ENCODE assay signal across 27 cellular contexts in the genomic region with DNA sequence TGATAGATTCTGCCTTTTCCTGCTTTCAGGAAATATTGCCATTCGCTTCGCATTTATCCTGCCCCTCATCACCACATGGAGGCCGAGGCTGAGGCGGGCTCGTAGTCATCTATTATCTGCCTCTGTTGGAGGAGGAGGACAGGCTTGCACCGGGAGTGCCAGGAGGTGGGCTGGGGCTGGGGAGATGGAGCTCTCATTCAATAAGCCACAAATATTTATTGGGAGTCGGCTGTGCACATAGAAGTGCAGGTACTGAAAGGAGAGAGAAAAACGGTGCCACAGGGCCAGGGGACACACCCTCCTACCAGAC.
"Had no signal": no experiment of that assay in that cellular context is flagged by ENCODE, and none has a peak within 500 bp of the region (broad histone marks: within the 10 kb centered on the region; RNA-seq: fewer than 3 reads in every experiment).

No MANE protein-coding gene starts in this region.

- DNase-seq: naive thymus-derived CD4-positive, alpha-beta T cell; natural killer cell; occipital lobe; pancreas; retina; right cardiac atrium; right lobe of liver; sigmoid colon; small intestine; stimulated activated CD4-positive, alpha-beta T cell treated with anti-CD3 and anti-CD28 coated beads, Interleukin-15, amount 100 ng/mL, for 24 hours; stimulated activated CD4-positive, alpha-beta T cell treated with anti-CD3 and anti-CD28 coated beads, Interleukin-2, amount 100 ng/mL, for 24 hours; stimulated activated CD4-positive, alpha-beta T cell treated with anti-CD3 and anti-CD28 coated beads, Interleukin-2, amount 100 ng/mL, for 48 hours; stimulated activated CD4-positive, alpha-beta T cell treated with anti-CD3 and anti-CD28 coated beads, Interleukin-4, amount 100 ng/mL, for 24 hours; stimulated activated naive B cell treated with anti-CD40 and anti-IgM and Interleukin-4, amounts not matched to agents 10 μg/mL and 1 μg/mL and 100 μg/mL, for 72 hours; stimulated activated naive CD4-positive, alpha-beta T cell treated with Interleukin-2 at 50 U/mL for 16 hours; stomach; thyroid gland; trophoblast cell; upper lobe of right lung; uterus had no signal

- H3K36me3 ChIP-seq: neural progenitor cell, pancreas, prostate gland, right lobe of liver, sigmoid colon, stomach, thoracic aorta, thyroid gland, tibial nerve, upper lobe of right lung, uterus had no signal

- H3K36me3 Mint-ChIP-seq: naive thymus-derived CD4-positive, alpha-beta T cell; natural killer cell; neural progenitor cell; stimulated activated effector memory CD8-positive, alpha-beta T cell treated with anti-CD3 and anti-CD28 coated beads, Interleukin-12 subunit alpha, Interleukin-12 subunit beta, amount 100 ng/mL, for 72 hours; stimulated activated naive B cell treated with anti-CD40 and anti-IgM and Interleukin-4, amounts not matched to agents 10 μg/mL and 1 μg/mL and 100 μg/mL, for 72 hours had no signal

- H3K4me3 Mint-ChIP-seq: naive thymus-derived CD4-positive, alpha-beta T cell; natural killer cell; nephron; neural progenitor cell; stimulated activated effector memory CD8-positive, alpha-beta T cell treated with anti-CD3 and anti-CD28 coated beads, Interleukin-12 subunit alpha, Interleukin-12 subunit beta, amount 100 ng/mL, for 72 hours; stimulated activated naive B cell treated with anti-CD40 and anti-IgM and Interleukin-4, amounts not matched to agents 10 μg/mL and 1 μg/mL and 100 μg/mL, for 72 hours; stimulated activated naive CD8-positive, alpha-beta T cell treated with anti-CD3 and anti-CD28 coated beads, Interleukin-15, Interleukin-2, amounts not matched to agents 100 ng/mL and 50 ng/mL, for 24 hours had no signal

- H3K27me3 ChIP-seq: pancreas, right lobe of liver, thyroid gland, uterus had no signal

- H3K4me1 Mint-ChIP-seq: stimulated activated effector memory CD8-positive, alpha-beta T cell treated with anti-CD3 and anti-CD28 coated beads, Interleukin-12 subunit alpha, Interleukin-12 subunit beta, amount 100 ng/mL, for 72 hours had no signal

- H3K4me3 ChIP-seq: neural progenitor cell, pancreas, prostate gland, right lobe of liver, sigmoid colon, stomach, thoracic aorta, thyroid gland, tibial nerve, upper lobe of right lung, uterus had no signal

- H3K27ac Mint-ChIP-seq: naive thymus-derived CD4-positive, alpha-beta T cell; natural killer cell; nephron; neural progenitor cell; stimulated activated effector memory CD8-positive, alpha-beta T cell treated with anti-CD3 and anti-CD28 coated beads, Interleukin-12 subunit alpha, Interleukin-12 subunit beta, amount 100 ng/mL, for 72 hours; stimulated activated naive B cell treated with anti-CD40 and anti-IgM and Interleukin-4, amounts not matched to agents 10 μg/mL and 1 μg/mL and 100 μg/mL, for 72 hours; stimulated activated naive CD8-positive, alpha-beta T cell treated with anti-CD3 and anti-CD28 coated beads, Interleukin-15, Interleukin-2, amounts not matched to agents 100 ng/mL and 50 ng/mL, for 24 hours had no signal

- H3K9me3 Mint-ChIP-seq: naive thymus-derived CD4-positive, alpha-beta T cell; natural killer cell; nephron; neural progenitor cell; stimulated activated effector memory CD8-positive, alpha-beta T cell treated with anti-CD3 and anti-CD28 coated beads, Interleukin-12 subunit alpha, Interleukin-12 subunit beta, amount 100 ng/mL, for 72 hours; stimulated activated naive CD8-positive, alpha-beta T cell treated with anti-CD3 and anti-CD28 coated beads, Interleukin-15, Interleukin-2, amounts not matched to agents 100 ng/mL and 50 ng/mL, for 24 hours had no signal
